In genomic region chr12:111368684-111369495, GRCh38 we compare ENCODE assay signal across 8 cellular contexts. TPM values are rescaled to one million over a fixed set of nuclear protein-coding genes. Genes with fewer than 3 reads are reported as not detected.
A peak's percentile ranks its signal among the peaks of the same experiment; 100 is the strongest.
DNase-seq lines count a peak whose midpoint lies in the region; ATAC-seq and TF ChIP-seq lines count a peak whose summit lies in the region.

A gene with protein sequence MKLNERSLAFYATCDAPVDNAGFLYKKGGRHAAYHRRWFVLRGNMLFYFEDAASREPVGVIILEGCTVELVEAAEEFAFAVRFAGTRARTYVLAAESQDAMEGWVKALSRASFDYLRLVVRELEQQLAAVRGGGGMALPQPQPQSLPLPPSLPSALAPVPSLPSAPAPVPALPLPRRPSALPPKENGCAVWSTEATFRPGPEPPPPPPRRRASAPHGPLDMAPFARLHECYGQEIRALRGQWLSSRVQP (minus strand): TSS chr12:111369095. CDS start chr12:111363427, 5,668 bp downstream.

- peak; percentile 61 for TF ChIP-seq POLR2A in prostate gland (IDR thresholded peaks at IDR 0.05)

- intact Hi-C loops in prostate gland (cut with DNase I): no loop called here

- H3K27ac ChIP-seq in right atrium auricular region (peak within 1 kb of the TSS; percentile 68 to 70), prostate gland (peak within 1 kb of the TSS; percentile 61 to 72)

- H3K27me3 ChIP-seq in right atrium auricular region (no peaks in the 10 kb centered on the region), prostate gland (replicated peaks; ENCODE audit: insufficient read depth) (no peaks in the 10 kb centered on the region)

- no peaks in the 10 kb centered on the region for H3K9me3 ChIP-seq in T-helper 17 cell (ENCODE audit: control insufficient read depth, low read length, poor library complexity, severe bottlenecking)
- H3K9me3 ChIP-seq in right atrium auricular region: no peaks in the 10 kb centered on the region
- H3K9me3 ChIP-seq in prostate gland: no peaks in the 10 kb centered on the region

- H3K4me1 Mint-ChIP-seq in T-helper 17 cell: peaks cover 19% of the 10 kb centered on the region

- peaks cover 0 to 28% of the 10 kb centered on the region in 2 donors for H3K4me1 ChIP-seq in right atrium auricular region
- H3K4me1 ChIP-seq in prostate gland (replicated peaks): no peaks in the 10 kb centered on the region

- H3K4me3 Mint-ChIP-seq in T-helper 17 cell: peak within 1 kb of the TSS; percentile 89

- peaks cover 2% of the 10 kb centered on the region for H3K36me3 Mint-ChIP-seq in T-helper 17 cell (ENCODE audit: low read depth)

- peak; percentile 95 for DNase-seq in GM10266 (ENCODE audit: extremely low spot score)
- DNase-seq in NCI-H128 (lab: John Stamatoyannopoulos, UW; ENCODE audit: unreplicated experiment): peak; percentile 60
- peak; percentile 43 to 59 (median 58) for DNase-seq in T-helper 17 cell
- DNase-seq in anterior cingulate cortex (lab: John Stamatoyannopoulos, UW): peak; percentile 30 to 96 (median 84)
- DNase-seq in right atrium auricular region (ENCODE audit: low spot score): peak; percentile 95
- DNase-seq in prostate gland (ENCODE audit: low spot score): peak; percentile 90
- peak; percentile 94 for DNase-seq in ureter (ENCODE audit: low spot score)

- H3K36me3 ChIP-seq in right atrium auricular region (no peaks in the 10 kb centered on the region), prostate gland (no peaks in the 10 kb centered on the region)

- H3K4me3 ChIP-seq in right atrium auricular region: peak within 1 kb of the TSS; percentile 76 to 84
- peak within 1 kb of the TSS; percentile 80 to 94 for H3K4me3 ChIP-seq in prostate gland

- peaks cover 5% of the 10 kb centered on the region for H3K27me3 Mint-ChIP-seq in T-helper 17 cell

- WGBS in prostate gland: under 1% methylated on average over 44 of the region's 77 CpGs

- H3K27ac Mint-ChIP-seq in T-helper 17 cell: no peak within 1 kb of the TSS

- ATAC-seq in HG02678 (IDR thresholded peaks at IDR 0.05; ENCODE audit: unreplicated experiment): peak; percentile 98
- ATAC-seq in T-helper 17 cell: peak; percentile 93

- TF ChIP-seq CTCF in GM10266 (IDR thresholded peaks at IDR 0.05; ENCODE audit: control insufficient read depth, insufficient read depth, low read depth, missing control alignments): no peak
- TF ChIP-seq CTCF in right atrium auricular region (IDR thresholded peaks at IDR 0.05): no peak
- peak in 2 of 4 experiments; percentile 22 to 28 for TF ChIP-seq CTCF in prostate gland (IDR thresholded peaks at IDR 0.05)

RNA-seq across cellular contexts. Expression of the gene that starts here (rescaled TPM):
- 1 to 10 TPM; 2.1 to 2.5 TPM for total RNA-seq in T-helper 17 cell
- 10 to 100 TPM; 11.5 to 13.4 TPM for total RNA-seq in right atrium auricular region
- total RNA-seq in prostate gland: 10 to 100 TPM; 11.5 to 29.9 TPM
- total RNA-seq in ureter: 7.5 TPM

Comparison
In these comparisons a context has a peak if more than half of its experiments do, and no peak if none do; other contexts are left out.
1. Peak in every context shown above with its lines: DNase-seq, ATAC-seq, H3K4me3 ChIP-seq and H3K27ac ChIP-seq.